Comparison of ENCODE assay signal across 9 cellular contexts in genomic region chr3:184360834-184361531, GRCh38. TPM values are rescaled to one million over a fixed set of nuclear protein-coding genes. Genes with fewer than 3 reads are reported as not detected.
DNase-seq lines count a peak whose midpoint lies in the region; ATAC-seq and TF ChIP-seq lines count a peak whose summit lies in the region.
"Had no signal": no experiment of that assay in that cellular context is flagged by ENCODE, and none has a peak within 500 bp of the region (broad histone marks: within the 10 kb centered on the region; RNA-seq: fewer than 3 reads in every experiment).

No MANE protein-coding gene starts in this region.

- H3K4me3 ChIP-seq in DND-41 (ENCODE audit: low read depth in 1 of 2, low read length in 2 of 2): peak overlapping the region; percentile 20 to 95; a peak in 3 of 4 replicates
- H3K4me3 ChIP-seq in kidney epithelial cell (ENCODE audit: low read depth, low read length): peak overlapping the region; percentile 79
- peak overlapping the region; percentile 85 to 86 for H3K4me3 ChIP-seq in testis

- no peak for TF ChIP-seq CTCF in DND-41 (IDR thresholded peaks at IDR 0.05; ENCODE audit: borderline replicate concordance, extremely low read depth, low read length, poor library complexity, severe bottlenecking)
- no peak for TF ChIP-seq CTCF in kidney epithelial cell (IDR thresholded peaks at IDR 0.05; ENCODE audit: insufficient read depth, low read length, poor library complexity, severe bottlenecking)
- TF ChIP-seq CTCF in testis (IDR thresholded peaks at IDR 0.05): no peak

- TF ChIP-seq POLR2A in testis (IDR thresholded peaks at IDR 0.05): no peak

- no peaks in the 10 kb centered on the region for H3K27me3 Mint-ChIP-seq in activated naive CD8-positive, alpha-beta T cell

- DNase-seq in DND-41 (no peak), kidney epithelial cell (ENCODE audit: low read depth) (no peak), testis (no peak), NCI-H2107 treated with DMSO at 0.1 percent for 48 hours (lab: John Stamatoyannopoulos, UW; ENCODE audit: unreplicated experiment) (no peak)
- DNase-seq in activated CD4-positive, alpha-beta T cell treated with anti-CD3 and anti-CD28 coated beads, Interleukin-2, amount 50 U/mL, for 1 hour: no peak

- 0 out of 2 replicates have a peak overlapping the region, but pooled peaks have one; percentile 1 for H3K27ac ChIP-seq in DND-41 (ENCODE audit: low read length)
- peak overlapping the region; percentile 37 to 98 for H3K27ac ChIP-seq in testis

- peak overlapping the region; percentile 89 for H3K9ac ChIP-seq in DND-41 (ENCODE audit: low read depth, low read length)

- ATAC-seq in DND-41 (ENCODE audit: insufficient read depth, low read depth) (peak; percentile 1; the same call in 2 of the 3 replicates), HG02642 (IDR thresholded peaks at IDR 0.05; ENCODE audit: poor library complexity, unreplicated experiment) (peak; percentile 4), HG03135 (IDR thresholded peaks at IDR 0.05; ENCODE audit: unreplicated experiment) (no peak)

- H3K9me3 ChIP-seq in DND-41 (ENCODE audit: insufficient read depth, low read length, severe bottlenecking): no peaks in the 10 kb centered on the region
- no peaks in the 10 kb centered on the region for H3K9me3 ChIP-seq in testis

- 4 to 16% methylated on average over 7 to 25 of the region's 25 CpGs for WGBS in testis, 2 donors

- peaks cover 12% of the 10 kb centered on the region for H3K36me3 ChIP-seq in DND-41 (ENCODE audit: insufficient read depth, low read length)
- H3K36me3 ChIP-seq in kidney epithelial cell (ENCODE audit: control insufficient read depth, insufficient read depth, low read length): no peaks in the 10 kb centered on the region
- no peaks in the 10 kb centered on the region for H3K36me3 ChIP-seq in testis (ENCODE audit: low read depth, missing control alignments)

- peaks cover 10% of the 10 kb centered on the region for H3K36me3 Mint-ChIP-seq in activated naive CD8-positive, alpha-beta T cell

- H3K4me1 ChIP-seq in DND-41 (ENCODE audit: insufficient read depth, low read length): peaks cover 34% of the 10 kb centered on the region
- peaks cover 51% of the 10 kb centered on the region for H3K4me1 ChIP-seq in testis

- H3K27me3 ChIP-seq in DND-41 (ENCODE audit: insufficient read depth, low read length, poor library complexity) (no peaks in the 10 kb centered on the region), kidney epithelial cell (ENCODE audit: control insufficient read depth, insufficient read depth, low read length) (no peaks in the 10 kb centered on the region), testis (no peaks in the 10 kb centered on the region)

- peaks cover 27% of the 10 kb centered on the region for H4K20me1 ChIP-seq in DND-41 (ENCODE audit: insufficient read depth, low read length)

- intact Hi-C loops in testis (cut with DNase I; ENCODE audit: low total_unique reads): loop anchor here (10.0 kb wide), 1 partner anchor 46 kb away; the partner anchor contains the start of gene EIF4G1

- peaks cover 39% of the 10 kb centered on the region for H3K79me2 ChIP-seq in DND-41 (ENCODE audit: insufficient read depth, low read length)

- peak overlapping the region; percentile 54 for H3K27ac Mint-ChIP-seq in activated naive CD8-positive, alpha-beta T cell

- H3K4me1 Mint-ChIP-seq in activated naive CD8-positive, alpha-beta T cell (ENCODE audit: low read depth): peaks cover 25% of the 10 kb centered on the region

- H2AFZ ChIP-seq in DND-41 (ENCODE audit: low read depth, low read length): peak overlapping the region; percentile 96

- H3K4me3 Mint-ChIP-seq in activated naive CD8-positive, alpha-beta T cell: peak overlapping the region; percentile 88

- no peaks in the 10 kb centered on the region for H3K9me3 Mint-ChIP-seq in activated naive CD8-positive, alpha-beta T cell (ENCODE audit: low read depth)

- H3K4me2 ChIP-seq in DND-41 (ENCODE audit: insufficient read depth, low read length): peak overlapping the region; percentile 87

RNA-seq across cellular contexts. Expression of gene CLCN2, which starts 0.4 kb away (rescaled TPM):
- 2.6 and 4.0 TPM in 2 replicates for total RNA-seq in kidney epithelial cell
- 100 to 1,000 TPM in 1 of 2 donors, 10 to 100 TPM in 1; 98.2 to 118 TPM for total RNA-seq in testis
- 46.7 TPM for polyA plus RNA-seq in testis (ENCODE audit: insufficient read depth, low read depth, low replicate concordance)

RNA-seq across cellular contexts. Expression of gene POLR2H, which starts 0.5 kb away (rescaled TPM):
- total RNA-seq in kidney epithelial cell: 73.3 and 79.8 TPM in 2 replicates
- 10 to 100 TPM; 65.0 to 76.4 TPM for total RNA-seq in testis
- polyA plus RNA-seq in testis (ENCODE audit: insufficient read depth, low read depth, low replicate concordance): 72.2 TPM

RNA-seq across cellular contexts. Expression of gene THPO, which starts 17.0 kb away (rescaled TPM):
- total RNA-seq in kidney epithelial cell (0.25 TPM in 1 of 2 replicates, not detected in the other), testis (under 1 TPM; 0.71 to 0.93 TPM)
- polyA plus RNA-seq in testis (ENCODE audit: insufficient read depth, low read depth, low replicate concordance): 7.6 TPM
- total RNA-seq: LHCN-M2 had no signal

RNA-seq across cellular contexts. Expression of gene CHRD, which starts 18.9 kb away (rescaled TPM):
- total RNA-seq in kidney epithelial cell (under 0.01 and 1.0 TPM in 2 replicates), testis (1 to 10 TPM; 3.5 to 4.3 TPM)
- 4.3 TPM for polyA plus RNA-seq in testis (ENCODE audit: insufficient read depth, low read depth, low replicate concordance)

RNA-seq across cellular contexts. Expression of gene FAM131A, which starts 23.6 kb away (rescaled TPM):
- total RNA-seq in kidney epithelial cell (14.0 and 14.7 TPM in 2 replicates), testis (10 to 100 TPM; 75.9 to 77.2 TPM)
- polyA plus RNA-seq in testis (ENCODE audit: insufficient read depth, low read depth, low replicate concordance): 28.1 TPM

Comparison
In these comparisons a context has a peak if more than half of its experiments do, and no peak if none do; other contexts are left out.
1. RNA of gene CLCN2, which starts 0.4 kb away (total RNA-seq): 98.2 to 118 TPM in testis; 2.6 to 4.0 TPM in kidney epithelial cell; every median in the first group is over 10 times any median in the second.
2. Peak in every context shown above with its lines, with median percentiles within 50 percentile points of each other: H3K4me3 ChIP-seq.